In genomic region chr3:14847613-14848541, GRCh38 we compare ENCODE assay signal across 1 cellular context.
TF ChIP-seq lines count a peak whose summit lies in the region.

No MANE protein-coding gene starts in this region.

TF ChIP-seq in HEK293, 187 proteins besides CTCF, POLR2A, EP300 and RAD21 (continued from another document):
- TF ChIP-seq ZBTB11 (tag by site-specific recombination; conservative IDR thresholded peaks at IDR 0.05; ENCODE audit: low read depth): no peak
